Comparison of ENCODE assay signal across 9 cellular contexts in genomic region chr12:39386335-39386734, GRCh38.
"Had no signal": no experiment of that assay in that cellular context is flagged by ENCODE, and none has a peak within 500 bp of the region (broad histone marks: within the 10 kb centered on the region; RNA-seq: fewer than 3 reads in every experiment).

No MANE protein-coding gene starts in this region.

- H3K9me3 ChIP-seq: HAP-1 had no signal

- DNase-seq: GM23248, GOT3, H7, HFFc6, IMR-90, KG1 had no signal

- H3K27ac Mint-ChIP-seq: HFFc6 had no signal

- H3K4me3 ChIP-seq: GM23248, HAP-1, K562 had no signal

- H3K4me3 Mint-ChIP-seq: HFFc6 had no signal

- H3K27ac ChIP-seq: GM23248 had no signal

- H3K36me3 ChIP-seq: HAP-1 had no signal

- H3K4me1 ChIP-seq: HAP-1 had no signal

- ATAC-seq: HCT116, K562 had no signal

- H2AFZ ChIP-seq: GM23248 had no signal
